1 cellular context compared by ENCODE assay signal in genomic region chr10:35391153-35391953, GRCh38.
TF ChIP-seq lines count a peak whose summit lies in the region.

No MANE protein-coding gene starts in this region.

TF ChIP-seq in HepG2, 621 proteins besides CTCF, POLR2A, EP300 and RAD21 (continued from another document and continues in another):
- TF ChIP-seq DZIP1 (CRISPR knock-in tag; IDR thresholded peaks at IDR 0.05) (no peak), ZNF776 (CRISPR knock-in tag; IDR thresholded peaks at IDR 0.05) (no peak), ETV5 (CRISPR knock-in tag; IDR thresholded peaks at IDR 0.05; ENCODE audit: borderline replicate concordance) (no peak; the same call in 1 of the 2 replicates), SRSF1 (optimal IDR thresholded peaks at IDR 0.05; ENCODE audit: low read depth, low read length) (no peak), ZNF143 (CRISPR knock-in tag; IDR thresholded peaks at IDR 0.05) (no peak), NR2F6 (IDR thresholded peaks at IDR 0.05) (peak; percentile 52; the same call in 1 of the 2 replicates), NR2F6 (CRISPR knock-in tag; IDR thresholded peaks at IDR 0.05) (peak; percentile 64), ZFP90 (CRISPR knock-in tag; IDR thresholded peaks at IDR 0.05; ENCODE audit: borderline replicate concordance) (no peak), SPEN (CRISPR knock-in tag; IDR thresholded peaks at IDR 0.05; ENCODE audit: low read depth) (no peak), BORCS8-MEF2B (CRISPR knock-in tag; IDR thresholded peaks at IDR 0.05) (no peak), ZNF672 (CRISPR knock-in tag; IDR thresholded peaks at IDR 0.05) (no peak), POGZ (CRISPR knock-in tag; IDR thresholded peaks at IDR 0.05) (peak; percentile 88), ZBTB4 (CRISPR knock-in tag; IDR thresholded peaks at IDR 0.05; ENCODE audit: borderline replicate concordance) (no peak), TFE3 (CRISPR knock-in tag; IDR thresholded peaks at IDR 0.05) (peak; percentile 65; the same call in 1 of the 2 replicates), E2F2 (CRISPR knock-in tag; IDR thresholded peaks at IDR 0.05; ENCODE audit: borderline replicate concordance) (no peak), SOX6 (IDR thresholded peaks at IDR 0.05) (no peak), SOX6 (CRISPR knock-in tag; IDR thresholded peaks at IDR 0.05) (0 out of 2 replicates have a peak, but pooled peaks have one; percentile 14), RERE (CRISPR knock-in tag; IDR thresholded peaks at IDR 0.05; ENCODE audit: low read depth) (no peak), MXD4 (CRISPR knock-in tag; IDR thresholded peaks at IDR 0.05) (no peak), NR1H2 (CRISPR knock-in tag; IDR thresholded peaks at IDR 0.05; ENCODE audit: borderline replicate concordance, low read depth) (no peak), ZNF687 (CRISPR knock-in tag; IDR thresholded peaks at IDR 0.05) (no peak), THAP9 (CRISPR knock-in tag; IDR thresholded peaks at IDR 0.05; ENCODE audit: borderline replicate concordance) (no peak), FOXA3 (CRISPR knock-in tag; IDR thresholded peaks at IDR 0.05) (peak; percentile 44; the same call in 1 of the 2 replicates), SOX5 (CRISPR knock-in tag; IDR thresholded peaks at IDR 0.05; ENCODE audit: borderline replicate concordance) (no peak), FOXK2 (IDR thresholded peaks at IDR 0.05) (no peak), PPARG (CRISPR knock-in tag; conservative IDR thresholded peaks at IDR 0.05) (no peak), TCF12 (IDR thresholded peaks at IDR 0.05) (no peak), TCF12 (CRISPR knock-in tag; IDR thresholded peaks at IDR 0.05) (no peak), ZNF574 (CRISPR knock-in tag; IDR thresholded peaks at IDR 0.05) (no peak), RARA (CRISPR knock-in tag; IDR thresholded peaks at IDR 0.05) (peak; percentile 86)
